In the genomic region with DNA sequence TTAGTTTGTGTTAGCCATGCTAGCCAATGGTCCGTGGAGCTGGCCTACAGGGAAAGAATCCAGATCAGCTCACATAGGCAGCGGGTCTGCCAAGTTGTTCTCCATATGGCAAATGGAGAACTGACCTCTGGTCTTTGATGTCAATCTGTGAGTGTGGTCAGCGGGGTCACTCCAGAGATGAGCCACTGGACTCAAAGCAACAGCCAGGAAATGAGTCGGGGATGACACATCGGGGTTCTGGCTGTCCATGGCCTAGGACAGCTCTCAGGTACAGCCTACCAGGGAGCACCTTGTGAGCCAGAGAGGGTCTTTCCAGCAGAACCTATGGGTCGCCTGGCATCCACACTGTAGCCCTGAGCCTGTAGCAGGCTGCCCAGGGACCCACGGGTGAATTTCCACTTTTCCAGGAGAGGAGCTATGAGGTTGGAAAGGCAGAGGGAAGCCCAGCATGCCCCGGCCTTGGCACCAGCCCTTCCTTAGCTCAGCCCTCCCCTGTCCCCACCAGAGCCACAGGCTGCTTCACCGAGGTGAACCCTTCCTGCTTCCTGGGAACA, we compare ENCODE assay signal across 23 cellular contexts.
"Had no signal": no experiment of that assay in that cellular context is flagged by ENCODE, and none has a peak within 500 bp of the region (broad histone marks: within the 10 kb centered on the region; RNA-seq: fewer than 3 reads in every experiment).

No MANE protein-coding gene starts in this region.

- H3K9me3 Mint-ChIP-seq: T-helper 1 cell treated with Interleukin-12 subunit alpha and Interleukin-12 subunit beta and Interleukin-4 antibody, amounts not matched to agents 30 μg/mL and 1 μg/mL, for 36 hours had no signal

- H3K4me3 Mint-ChIP-seq: nephron; stimulated activated naive B cell treated with anti-CD40 and anti-IgM and Interleukin-4, amounts not matched to agents 10 μg/mL and 1 μg/mL and 100 μg/mL, for 72 hours; T-helper 1 cell treated with Interleukin-12 subunit alpha and Interleukin-12 subunit beta and Interleukin-4 antibody, amounts not matched to agents 30 μg/mL and 1 μg/mL, for 36 hours had no signal

- H3K27ac Mint-ChIP-seq: nephron; stimulated activated naive B cell treated with anti-CD40 and anti-IgM and Interleukin-4, amounts not matched to agents 10 μg/mL and 1 μg/mL and 100 μg/mL, for 72 hours; T-helper 1 cell treated with Interleukin-12 subunit alpha and Interleukin-12 subunit beta and Interleukin-4 antibody, amounts not matched to agents 30 μg/mL and 1 μg/mL, for 36 hours had no signal

- H3K4me1 Mint-ChIP-seq: stimulated activated naive B cell treated with anti-CD40 and anti-IgM and Interleukin-4, amounts not matched to agents 10 μg/mL and 1 μg/mL and 100 μg/mL, for 72 hours had no signal

- H3K4me1 ChIP-seq: esophagus squamous epithelium, gastrocnemius medialis, left ventricle myocardium inferior, parathyroid adenoma, psoas muscle, stomach, tibial artery had no signal

- H3K4me3 ChIP-seq: esophagus squamous epithelium, gastrocnemius medialis, left ventricle myocardium inferior, psoas muscle, stomach, tibial artery had no signal

- DNase-seq: activated CD4-positive, alpha-beta T cell treated with anti-CD3 and anti-CD28 coated beads for 48 hours; activated CD4-positive, alpha-beta T cell treated with anti-CD3 and anti-CD28 coated beads, Interleukin-2, amount 50 U/mL, for 48 hours; activated CD8-positive, alpha-beta memory T cell treated with anti-CD3 and anti-CD28 coated beads for 24 hours; activated gamma-delta T cell treated with Interleukin-2 at 50 U/mL for 16 hours; activated naive CD4-positive, alpha-beta T cell treated with anti-CD3 and anti-CD28 coated beads, Interleukin-2, amount 50 U/mL, for 16 hours; amniotic stem cell; brain microvascular endothelial cell; caudate nucleus; esophagus squamous epithelium; gastrocnemius medialis; glutamatergic neuron; left ventricle myocardium inferior; psoas muscle; stimulated activated CD4-positive, alpha-beta T cell treated with anti-CD3 and anti-CD28 coated beads, Interleukin-15, amount 100 ng/mL, for 24 hours; stimulated activated CD4-positive, alpha-beta T cell treated with anti-CD3 and anti-CD28 coated beads, Interleukin-2, amount 100 ng/mL, for 24 hours; stimulated activated naive B cell treated with anti-CD40 and anti-IgM and Interleukin-4, amounts not matched to agents 10 μg/mL and 1 μg/mL and 100 μg/mL, for 72 hours; stomach; T-helper 9 cell had no signal

- H3K27me3 ChIP-seq: brain microvascular endothelial cell, gastrocnemius medialis, stomach, tibial artery had no signal

- H3K27ac ChIP-seq: brain microvascular endothelial cell, esophagus squamous epithelium, gastrocnemius medialis, left ventricle myocardium inferior, parathyroid adenoma, psoas muscle, stomach, tibial artery, VCaP had no signal

- H3K36me3 ChIP-seq: brain microvascular endothelial cell, esophagus squamous epithelium, gastrocnemius medialis, left ventricle myocardium inferior, stomach, tibial artery had no signal

- H3K36me3 Mint-ChIP-seq: stimulated activated naive B cell treated with anti-CD40 and anti-IgM and Interleukin-4, amounts not matched to agents 10 μg/mL and 1 μg/mL and 100 μg/mL, for 72 hours had no signal

- H3K9me3 ChIP-seq: gastrocnemius medialis, psoas muscle had no signal

- H3K9ac ChIP-seq: parathyroid adenoma had no signal
